Comparison of ENCODE assay signal across 30 cellular contexts in the genomic region with DNA sequence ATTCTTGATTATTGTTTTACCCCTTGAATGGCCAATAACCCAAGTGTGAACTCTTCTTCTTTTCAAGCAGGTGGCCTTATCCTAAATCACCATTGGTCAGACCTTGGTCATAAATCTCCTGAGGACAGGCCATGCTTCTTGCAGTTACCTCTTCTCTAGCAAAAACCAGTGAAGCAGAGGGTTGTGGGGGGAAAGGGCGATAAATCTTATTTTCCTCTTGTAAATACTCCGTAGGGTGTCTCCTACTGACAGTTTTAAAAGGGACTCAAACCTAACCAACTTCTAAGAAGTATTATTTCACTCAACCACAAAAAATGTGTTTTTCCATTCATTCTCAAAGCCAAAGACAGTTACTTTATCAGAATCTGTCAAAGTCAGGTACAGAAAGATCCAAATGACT.
"Had no signal": no experiment of that assay in that cellular context is flagged by ENCODE, and none has a peak within 500 bp of the region (broad histone marks: within the 10 kb centered on the region; RNA-seq: fewer than 3 reads in every experiment).

No MANE protein-coding gene starts in this region.

- H2AFZ ChIP-seq: hepatocyte had no signal

- H3K27ac Mint-ChIP-seq: dendritic cell treated with granulocyte-macrophage colony-stimulating factor and Interleukin-4, amounts not matched to agents 40 ng/mL and 50 ng/mL, for 4 days; effector memory CD8-positive, alpha-beta T cell; endodermal cell; immature natural killer cell; mesothelial cell of epicardium; naive B cell; naive thymus-derived CD8-positive, alpha-beta T cell had no signal

- H3K9me3 Mint-ChIP-seq: dendritic cell treated with granulocyte-macrophage colony-stimulating factor and Interleukin-4, amounts not matched to agents 40 ng/mL and 50 ng/mL, for 4 days; effector memory CD8-positive, alpha-beta T cell; endodermal cell; immature natural killer cell; mesothelial cell of epicardium; naive thymus-derived CD8-positive, alpha-beta T cell had no signal

- H3K36me3 ChIP-seq: colonic mucosa, esophagus squamous epithelium, gastrocnemius medialis, heart left ventricle, left lung, lower lobe of right lung had no signal

- H3K4me3 Mint-ChIP-seq: dendritic cell treated with granulocyte-macrophage colony-stimulating factor and Interleukin-4, amounts not matched to agents 40 ng/mL and 50 ng/mL, for 4 days; effector memory CD8-positive, alpha-beta T cell; endodermal cell; immature natural killer cell; mesothelial cell of epicardium; naive B cell; naive thymus-derived CD8-positive, alpha-beta T cell had no signal

- H3K4me1 ChIP-seq: colonic mucosa, esophagus squamous epithelium, gastrocnemius medialis, lower lobe of right lung had no signal

- H3K4me3 ChIP-seq: colonic mucosa, esophagus squamous epithelium, gastrocnemius medialis, heart left ventricle, hepatocyte, left lung, lower lobe of right lung, mucosa of descending colon had no signal

- DNase-seq: colonic mucosa; cortex of kidney; effector CD8-positive, alpha-beta T cell; effector memory CD8-positive, alpha-beta T cell; endodermal cell; erythroblast; esophagus squamous epithelium; foreskin fibroblast; foreskin melanocyte; gastrocnemius medialis; heart left ventricle; hypothalamus; immature natural killer cell; islet precursor cell; kidney; kidney glomerular epithelial cell; left colon; left lung; left ventricle myocardium superior; lower lobe of right lung; mesenchymal stem cell; mucosa of descending colon; naive B cell; naive thymus-derived CD8-positive, alpha-beta T cell had no signal

- H3K27ac ChIP-seq: colonic mucosa, epithelial cell of prostate, esophagus squamous epithelium, gastrocnemius medialis, heart left ventricle, hepatocyte, left lung, lower lobe of right lung had no signal

- ATAC-seq: effector memory CD8-positive, alpha-beta T cell; esophagus mucosa; gastrocnemius medialis; heart left ventricle; left colon; left lung; left ventricle myocardium superior; lower lobe of right lung; mucosa of descending colon; naive thymus-derived CD8-positive, alpha-beta T cell had no signal

- H3K27me3 ChIP-seq: colonic mucosa, gastrocnemius medialis, heart left ventricle, hepatocyte, left lung had no signal

- FAIRE-seq: endometrium, kidney had no signal

- H3K4me1 Mint-ChIP-seq: endodermal cell, mesothelial cell of epicardium had no signal

- H3K9me3 ChIP-seq: colonic mucosa, esophagus squamous epithelium, gastrocnemius medialis, heart left ventricle, left lung, lower lobe of right lung, mucosa of descending colon had no signal

- H3K4me2 ChIP-seq: hepatocyte had no signal

- H3K79me2 ChIP-seq: hepatocyte had no signal

- H3K36me3 Mint-ChIP-seq: immature natural killer cell; mesothelial cell of epicardium; naive B cell; naive thymus-derived CD8-positive, alpha-beta T cell had no signal
